8 cellular contexts compared by ENCODE assay signal in the genomic region with DNA sequence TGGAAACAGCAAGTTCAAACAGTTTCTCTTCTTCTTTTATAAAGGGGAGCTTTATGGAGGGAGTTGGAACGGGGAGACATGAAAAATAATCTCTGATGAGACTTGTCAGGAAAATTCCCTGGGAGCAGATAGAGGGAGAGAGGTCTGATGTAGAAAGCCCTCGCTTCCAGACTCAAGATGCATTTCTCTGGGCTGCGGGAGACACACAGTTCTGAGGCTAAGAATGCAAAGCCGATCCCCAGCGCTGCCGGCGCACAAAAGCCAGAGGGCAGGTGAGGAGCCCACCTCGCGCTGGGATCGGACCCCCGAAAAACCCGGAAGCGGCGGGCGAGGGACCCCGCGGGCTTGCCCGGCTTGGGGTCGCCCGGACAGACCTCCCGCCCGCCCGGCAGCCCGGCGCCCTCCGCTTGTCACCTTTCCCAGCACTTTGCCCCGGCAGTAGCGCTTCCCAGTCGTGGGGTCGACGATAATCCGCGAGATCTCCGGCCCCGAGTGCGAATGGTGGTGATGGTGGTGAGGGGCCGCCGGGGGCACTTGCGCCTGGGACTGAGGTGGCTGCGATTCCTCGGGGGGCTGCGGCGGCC. TPM values are rescaled to one million over a fixed set of nuclear protein-coding genes. Genes with fewer than 3 reads are reported as not detected.
DNase-seq lines count a peak whose midpoint lies in the region; FAIRE-seq and TF ChIP-seq lines count a peak whose summit lies in the region.

No MANE protein-coding gene starts in this region.

- H3K36me3 Mint-ChIP-seq in osteocyte (ENCODE audit: unreplicated experiment), result peaks cover 38% of the 10 kb centered on the region

- no peaks in the 10 kb centered on the region for H3K27me3 Mint-ChIP-seq in osteocyte (ENCODE audit: unreplicated experiment)

- TF ChIP-seq POLR2A in GM12892 (IDR thresholded peaks at IDR 0.05; ENCODE audit: low read depth, low read length), result no peak

- peaks cover 45% of the 10 kb centered on the region for H3K4me1 Mint-ChIP-seq in osteocyte (ENCODE audit: unreplicated experiment)

- no peak for FAIRE-seq in GM12892 (lab: Jason Lieb, UNC)

- H3K27ac Mint-ChIP-seq in osteocyte (ENCODE audit: unreplicated experiment), result peak overlapping the region; percentile 85

- H3K4me3 Mint-ChIP-seq in osteocyte (ENCODE audit: unreplicated experiment), result peak overlapping the region; percentile 88

- TF ChIP-seq CTCF in osteocyte (IDR thresholded peaks at IDR 0.05), result no peak

- DNase-seq in activated T-cell treated with anti-CD3 and anti-CD28 coated beads for 48 hours (ENCODE audit: low read depth) (peak; percentile 4), M059J (ENCODE audit: low read depth) (peak; percentile 51), activated gamma-delta T cell treated with Interleukin-2 at 50 U/mL for 16 hours (peak; percentile 4), globus pallidus (ENCODE audit: low spot score) (peak; percentile 20), osteocyte (ENCODE audit: extremely low spot score, unreplicated experiment) (peak; percentile 86), GM12892 (ENCODE audit: insufficient read length) (no peak), NCI-H1930 (lab: John Stamatoyannopoulos, UW) (no peak)
- DNase-seq in activated T-cell treated with anti-CD3 and anti-CD28 coated beads, Interleukin-2, amount 50 U/mL, for 48 hours, result no peak

- H3K9me3 Mint-ChIP-seq in osteocyte (ENCODE audit: unreplicated experiment), result no peaks in the 10 kb centered on the region

RNA-seq across cellular contexts. Expression of gene PLK2, which starts 0.5 kb away (rescaled TPM):
- total RNA-seq in M059J (2014; rRNA removed; shearing (Covaris generic)), result 1,040 and 1,179 TPM in 2 replicates
- 58.2 and 73.3 TPM in 2 replicates for total RNA-seq in osteocyte
- polyA plus RNA-seq in GM12892 (2012; ENCODE audit: missing spikeins), result 0.61 TPM

RNA-seq across cellular contexts. Expression of gene GAPT, which starts 31.9 kb away (rescaled TPM):
- total RNA-seq in M059J (2014; rRNA removed; shearing (Covaris generic)), result not detected in 2 replicates
- not detected in 2 replicates for total RNA-seq in osteocyte
- polyA plus RNA-seq in GM12892 (2012; ENCODE audit: missing spikeins), result not detected

Comparison
In these comparisons a context has a peak if more than half of its experiments do, and no peak if none do; other contexts are left out.
1. DNase-seq: peak in activated T-cell treated with anti-CD3 and anti-CD28 coated beads for 48 hours (single experiment), M059J (single experiment), activated gamma-delta T cell treated with Interleukin-2 at 50 U/mL for 16 hours (single experiment), globus pallidus (single experiment) and osteocyte (single experiment); none in activated T-cell treated with anti-CD3 and anti-CD28 coated beads, Interleukin-2, amount 50 U/mL, for 48 hours (0 of 2), GM12892 (single experiment) and NCI-H1930 (0 of 2).
2. RNA of gene PLK2, which starts 0.5 kb away (total RNA-seq): 1,040 to 1,179 TPM in M059J; 58.2 to 73.3 TPM in osteocyte; every median in the first group is over 10 times any median in the second.